In genomic region chr1:116201921-116202320, GRCh38 we compare ENCODE assay signal across 26 cellular contexts.
DNase-seq lines count a peak whose midpoint lies in the region; ATAC-seq, FAIRE-seq and TF ChIP-seq lines count a peak whose summit lies in the region.
"Had no signal": no experiment of that assay in that cellular context is flagged by ENCODE, and none has a peak within 500 bp of the region (broad histone marks: within the 10 kb centered on the region; RNA-seq: fewer than 3 reads in every experiment).

No MANE protein-coding gene starts in this region.

- no peak overlapping the region for H3K4me3 Mint-ChIP-seq in astrocyte (ENCODE audit: unreplicated experiment)
- H3K4me3 Mint-ChIP-seq: CD14-positive monocyte; CD4-positive, alpha-beta T cell; CD8-positive, alpha-beta memory T cell; GM23338; H9 had no signal

- no peaks in the 10 kb centered on the region for H3K36me3 Mint-ChIP-seq in astrocyte (ENCODE audit: low read depth, unreplicated experiment)
- H3K36me3 Mint-ChIP-seq: CD14-positive monocyte had no signal

- ATAC-seq in GM18511 (IDR thresholded peaks at IDR 0.05; ENCODE audit: unreplicated experiment), result no peak
- ATAC-seq: A549, GM23338, HCT116 had no signal

- FAIRE-seq in astrocyte (lab: Jason Lieb, UNC), result no peak
- peak; percentile 28 for FAIRE-seq in bronchial epithelial cell (lab: Jason Lieb, UNC)
- FAIRE-seq: A549, D721Med, G401.6, GM12892, GM19239 had no signal

- H3K36me3 ChIP-seq in GM23248 (ENCODE audit: low read depth), result no peaks in the 10 kb centered on the region
- no peaks in the 10 kb centered on the region for H3K36me3 ChIP-seq in astrocyte (ENCODE audit: insufficient read depth, low read length)
- no peaks in the 10 kb centered on the region for H3K36me3 ChIP-seq in bronchial epithelial cell (ENCODE audit: control insufficient read depth, insufficient read depth, low read length)
- H3K36me3 ChIP-seq: BE2C; BLaER1 treated with 17β-estradiol and CSF1 and Interleukin-3, amounts not matched to agents 10 nM and 100 nM had no signal

- H3K9ac ChIP-seq in GM23248, result no peak overlapping the region
- no peak overlapping the region for H3K9ac ChIP-seq in astrocyte (ENCODE audit: low read length)
- H3K9ac ChIP-seq: BLaER1 treated with 17β-estradiol and CSF1 and Interleukin-3, amounts not matched to agents 10 nM and 100 nM had no signal

- H3K4me1 ChIP-seq in GM23248 (ENCODE audit: insufficient read depth) (no peaks in the 10 kb centered on the region), astrocyte (ENCODE audit: insufficient read depth, low read length) (no peaks in the 10 kb centered on the region)
- H3K4me1 ChIP-seq: A549; BE2C; BLaER1 treated with 17β-estradiol and CSF1 and Interleukin-3, amounts not matched to agents 10 nM and 100 nM had no signal

- in situ Hi-C loops in GM23248 (cut with MboI), result no loop called here

- H3K79me2 ChIP-seq in GM23248 (ENCODE audit: insufficient read depth) (no peaks in the 10 kb centered on the region), astrocyte (ENCODE audit: insufficient read depth, low read length) (no peaks in the 10 kb centered on the region)

- no peak overlapping the region for H3K4me2 ChIP-seq in GM23248 (ENCODE audit: unreplicated experiment)
- no peak overlapping the region for H3K4me2 ChIP-seq in astrocyte (ENCODE audit: low read length)
- H3K4me2 ChIP-seq: A549; BLaER1 treated with 17β-estradiol and CSF1 and Interleukin-3, amounts not matched to agents 10 nM and 100 nM; GM23338 had no signal

- no peak overlapping the region for H3K27ac Mint-ChIP-seq in astrocyte (ENCODE audit: unreplicated experiment)
- H3K27ac Mint-ChIP-seq: CD14-positive monocyte; CD4-positive, alpha-beta T cell; CD8-positive, alpha-beta memory T cell; GM23338; H9 had no signal

- 42 to 56% methylated on average over 3 of the region's 3 CpGs for WGBS in GM23248 (ENCODE audit: low coverage in 1 of 2, low lambda C conversion rate in 2 of 2, missing lambda C conversion rate in 2 of 2), 2 experiments

- H4K20me1 ChIP-seq in GM23248 (ENCODE audit: insufficient read depth) (no peaks in the 10 kb centered on the region), astrocyte (ENCODE audit: insufficient read depth, low read length) (no peaks in the 10 kb centered on the region)
- H4K20me1 ChIP-seq: BLaER1 treated with 17β-estradiol and CSF1 and Interleukin-3, amounts not matched to agents 10 nM and 100 nM had no signal

- H3K27me3 Mint-ChIP-seq in astrocyte (ENCODE audit: low read depth, unreplicated experiment), result peaks cover 31% of the 10 kb centered on the region
- H3K27me3 Mint-ChIP-seq: CD4-positive, alpha-beta T cell had no signal

- no peak for TF ChIP-seq CTCF in astrocyte (IDR thresholded peaks at IDR 0.05; ENCODE audit: insufficient read depth, low read depth, low read length)
- TF ChIP-seq CTCF in bronchial epithelial cell (IDR thresholded peaks at IDR 0.05; ENCODE audit: insufficient read depth, low read length, severe bottlenecking), result no peak

- peaks cover 6% of the 10 kb centered on the region for H3K9me3 Mint-ChIP-seq in astrocyte (ENCODE audit: unreplicated experiment)
- H3K9me3 Mint-ChIP-seq: CD4-positive, alpha-beta T cell; GM23338; H9 had no signal

- no peaks in the 10 kb centered on the region for H3K4me1 Mint-ChIP-seq in astrocyte (ENCODE audit: low read depth, unreplicated experiment)
- H3K4me1 Mint-ChIP-seq: CD14-positive monocyte; CD8-positive, alpha-beta memory T cell; GM23338; H9 had no signal

- H3K27me3 ChIP-seq in GM23248 (replicated peaks; ENCODE audit: insufficient read depth) (peaks cover 20% of the 10 kb centered on the region), astrocyte (ENCODE audit: insufficient read depth, low read length) (peaks cover 3% of the 10 kb centered on the region), bronchial epithelial cell (ENCODE audit: control insufficient read depth, insufficient read depth, low read length) (peaks cover 6% of the 10 kb centered on the region)
- H3K27me3 ChIP-seq: BE2C; BLaER1 treated with 17β-estradiol and CSF1 and Interleukin-3, amounts not matched to agents 10 nM and 100 nM had no signal

- no peaks in the 10 kb centered on the region for H3F3A ChIP-seq in GM23248 (ENCODE audit: insufficient read depth)

- no peak overlapping the region for H3K27ac ChIP-seq in GM23248
- no peak overlapping the region for H3K27ac ChIP-seq in astrocyte (ENCODE audit: low read depth, low read length)
- H3K27ac ChIP-seq: A549; BLaER1 treated with 17β-estradiol and CSF1 and Interleukin-3, amounts not matched to agents 10 nM and 100 nM had no signal

- H3K4me3 ChIP-seq in GM23248 (no peak overlapping the region), astrocyte (ENCODE audit: insufficient read depth, low read depth, low read length) (no peak overlapping the region), bronchial epithelial cell (ENCODE audit: low read depth, low read length) (no peak overlapping the region)
- H3K4me3 ChIP-seq: A549; BLaER1 treated with 17β-estradiol and CSF1 and Interleukin-3, amounts not matched to agents 10 nM and 100 nM; GM23338 had no signal

- H3K9me3 ChIP-seq in GM23248 (ENCODE audit: low read depth) (no peaks in the 10 kb centered on the region), astrocyte (ENCODE audit: insufficient read depth, low read depth, low read length) (no peaks in the 10 kb centered on the region)
- H3K9me3 ChIP-seq: A549; BE2C; BLaER1 treated with 17β-estradiol and CSF1 and Interleukin-3, amounts not matched to agents 10 nM and 100 nM had no signal

- H2AFZ ChIP-seq in GM23248 (no peak overlapping the region), astrocyte (ENCODE audit: low read depth, low read length) (no peak overlapping the region)
- H2AFZ ChIP-seq: GM23338 had no signal

- no peaks in the 10 kb centered on the region for H3K9me2 ChIP-seq in GM23248 (ENCODE audit: insufficient read depth)

- DNase-seq in GM23248 (peak; percentile 6), M059J (ENCODE audit: low read depth) (peak; percentile 55), astrocyte (ENCODE audit: low read depth) (peak; percentile 59), bronchial epithelial cell (ENCODE audit: low read depth) (no peak), anterior cingulate cortex (lab: John Stamatoyannopoulos, UW) (no peak), HK-2 (ENCODE audit: unreplicated experiment) (no peak), DMS53 (lab: John Stamatoyannopoulos, UW) (no peak)
- DNase-seq: 8988T; ACHN; AML-193; BE2C; CD4-positive, alpha-beta T cell; CD8-positive, alpha-beta memory T cell; DMS 273 treated with DMSO at 0.1 percent for 48 hours; DND-41; H9 had no signal

Comparison
In these comparisons a context has a peak if more than half of its experiments do, and no peak if none do; other contexts are left out.
1. DNase-seq: peak in GM23248 (single experiment), M059J (single experiment) and astrocyte (single experiment); none in bronchial epithelial cell (single experiment), anterior cingulate cortex (0 of 58), HK-2 (single experiment) and DMS53 (single experiment).